ENCODE assay signal across 11 cellular contexts in genomic region chr12:32454075-32454474, GRCh38. TPM values are rescaled to one million over a fixed set of nuclear protein-coding genes. Genes with fewer than 3 reads are reported as not detected.
A peak's percentile ranks its signal among the peaks of the same experiment; 100 is the strongest.
DNase-seq lines count a peak whose midpoint lies in the region; ATAC-seq, FAIRE-seq and TF ChIP-seq lines count a peak whose summit lies in the region.
"Had no signal": no experiment of that assay in that cellular context is flagged by ENCODE, and none has a peak within 500 bp of the region (broad histone marks: within the 10 kb centered on the region; RNA-seq: fewer than 3 reads in every experiment).

No MANE protein-coding gene starts in this region.

- no peak for FAIRE-seq in kidney (lab: Jason Lieb, UNC)

- no peak overlapping the region for H3K9ac ChIP-seq in subcutaneous abdominal adipose tissue (ENCODE audit: low read length in 5 of 5)
- H3K9ac ChIP-seq in kidney (ENCODE audit: low read length in 2 of 2), result no peak overlapping the region

- H3K4me3 ChIP-seq in body of pancreas (no peak overlapping the region), subcutaneous abdominal adipose tissue (ENCODE audit: low read depth in 1 of 5, low read length in 5 of 5) (no peak overlapping the region), kidney (ENCODE audit: low read length in 2 of 2) (no peak overlapping the region)

- H3K36me3 ChIP-seq in body of pancreas (replicated peaks in 1 of 2; ENCODE audit: insufficient read depth in 1 of 2, low read depth in 2 of 2) (no peaks in the 10 kb centered on the region), subcutaneous abdominal adipose tissue (ENCODE audit: control insufficient read depth in 5 of 5, insufficient read depth in 5 of 5, low read length in 5 of 5) (no peaks in the 10 kb centered on the region), kidney (ENCODE audit: control insufficient read depth in 1 of 2, insufficient read depth in 2 of 2, low read length in 2 of 2) (no peaks in the 10 kb centered on the region)

- 14 to 40% methylated on average over 3 of the region's 3 CpGs for WGBS in body of pancreas, 2 donors

- peak; percentile 75 for DNase-seq in HS-27A (ENCODE audit: low read depth)
- DNase-seq in body of pancreas, result no peak
- peak; percentile 82 for DNase-seq in iPS DF 19.7 (ENCODE audit: low read depth, low spot score)
- no peak for DNase-seq in T-helper 2 cell
- DNase-seq in KG1 (lab: John Stamatoyannopoulos, UW), result no peak
- no peak for DNase-seq in DMS114 treated with DMSO at 0.1 percent for 48 hours (lab: John Stamatoyannopoulos, UW; ENCODE audit: unreplicated experiment)
- DNase-seq in kidney, result no peak
- DNase-seq: natural killer cell, NCI-H1417, SHP77 treated with DMSO at 0.1 percent for 48 hours had no signal

- H3K27ac ChIP-seq in body of pancreas (peak overlapping the region in 3 of 4 donors; percentile 20 to 59 (median 28)), subcutaneous abdominal adipose tissue (ENCODE audit: low read depth, low read length) (peak overlapping the region; percentile 73), kidney (ENCODE audit: low read depth in 2 of 2, low read length in 2 of 2) (no peak overlapping the region)

- TF ChIP-seq POLR2A in body of pancreas (IDR thresholded peaks at IDR 0.05), result no peak

- intact Hi-C loops in body of pancreas (cut with DNase I) (loop anchor here (10.0 kb wide), 1 partner anchor 201 kb away; no protein-coding TSS in a partner anchor), kidney (cut with DNase I) (loop anchor here (10.0 kb wide), 1 partner anchor 201 kb away; no protein-coding TSS in a partner anchor)

- TF ChIP-seq CTCF in body of pancreas (IDR thresholded peaks at IDR 0.05), result no peak
- TF ChIP-seq CTCF in kidney (IDR thresholded peaks at IDR 0.05; ENCODE audit: borderline replicate concordance, extremely low read depth, insufficient read depth), result no peak

- peak; percentile 88 for ATAC-seq in body of pancreas
- ATAC-seq: natural killer cell had no signal

- peaks cover 43% of the 10 kb centered on the region for H3K4me1 ChIP-seq in body of pancreas
- peaks cover 4 to 57% (median 40%) of the 10 kb centered on the region in 5 donors for H3K4me1 ChIP-seq in subcutaneous abdominal adipose tissue (ENCODE audit: control insufficient read depth in 5 of 5, insufficient read depth in 5 of 5, low read length in 5 of 5)
- H3K4me1 ChIP-seq in kidney (ENCODE audit: control insufficient read depth in 1 of 2, insufficient read depth in 1 of 2, low read depth in 1 of 2, low read length in 2 of 2), result peaks cover 9 to 24% of the 10 kb centered on the region in 2 donors

- no peaks in the 10 kb centered on the region for H3K27me3 ChIP-seq in body of pancreas
- no peaks in the 10 kb centered on the region for H3K27me3 ChIP-seq in subcutaneous abdominal adipose tissue (ENCODE audit: control insufficient read depth in 5 of 5, insufficient read depth in 4 of 5, low read length in 5 of 5)

- no peaks in the 10 kb centered on the region for H3K9me3 ChIP-seq in body of pancreas
- H3K9me3 ChIP-seq in subcutaneous abdominal adipose tissue (ENCODE audit: control insufficient read depth in 5 of 5, low read length in 5 of 5), result no peaks in the 10 kb centered on the region
- H3K9me3 ChIP-seq in kidney (ENCODE audit: control insufficient read depth in 1 of 2, low read length in 2 of 2), result no peaks in the 10 kb centered on the region

RNA-seq across cellular contexts. Expression of gene FGD4, which starts 54.7 kb away (rescaled TPM):
- total RNA-seq in body of pancreas, result 10 to 100 TPM; 36.3 to 54.4 TPM
- 55.5 TPM for total RNA-seq in kidney
- polyA plus RNA-seq in kidney (ENCODE audit: insufficient read depth, low read depth, low replicate concordance), result 4.9 TPM

Comparison
In these comparisons a context has a peak if more than half of its experiments do, and no peak if none do; other contexts are left out.
1. DNase-seq: peak in HS-27A (single experiment) and iPS DF 19.7 (single experiment); none in body of pancreas (0 of 4), T-helper 2 cell (0 of 5), KG1 (single experiment), DMS114 treated with DMSO at 0.1 percent for 48 hours (single experiment) and kidney (single experiment).
2. H3K27ac ChIP-seq: peak in body of pancreas (3 of 4) and subcutaneous abdominal adipose tissue (single experiment); none in kidney (0 of 2).